Comparison of ENCODE assay signal across 12 cellular contexts in the genomic region with DNA sequence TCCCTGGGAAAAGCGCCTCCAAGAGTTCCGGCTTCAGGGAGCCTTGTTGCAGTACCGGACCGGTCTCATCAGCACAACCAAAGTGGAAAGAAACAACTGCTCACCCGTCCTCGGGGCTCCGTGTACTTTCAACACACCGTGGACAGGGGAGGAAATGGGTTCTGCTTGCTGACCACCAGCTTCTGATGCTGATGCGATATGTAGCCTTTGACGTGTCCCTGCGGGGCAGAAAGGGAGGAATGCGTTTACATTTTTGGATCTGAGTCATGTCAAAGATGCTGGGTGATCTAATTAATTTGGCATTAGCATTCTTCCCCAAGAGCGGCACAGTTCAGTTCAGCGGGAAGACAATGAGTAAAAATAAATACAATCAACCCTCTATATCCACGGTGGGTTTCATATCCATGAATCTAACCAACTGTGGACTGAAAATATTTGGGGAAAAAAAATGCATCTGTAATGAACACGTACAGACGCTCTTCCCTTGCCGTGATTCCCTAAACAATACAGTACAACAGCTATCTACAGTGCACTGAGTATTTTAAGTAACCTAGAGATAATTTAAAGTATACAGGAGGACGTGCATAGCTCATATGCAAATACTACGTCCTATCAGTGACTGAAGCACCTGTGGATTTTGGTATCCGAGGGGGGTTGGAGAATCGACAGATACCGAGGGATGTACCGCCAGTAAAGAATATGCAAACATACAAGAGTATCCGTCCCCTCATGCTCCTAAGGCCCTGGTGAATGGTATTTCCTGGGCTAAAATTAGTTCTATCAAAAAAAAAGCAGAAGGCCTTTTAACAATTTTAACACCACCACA. TPM values are rescaled to one million over a fixed set of nuclear protein-coding genes. Genes with fewer than 3 reads are reported as not detected.
DNase-seq lines count a peak whose midpoint lies in the region; TF ChIP-seq lines count a peak whose summit lies in the region.
"Had no signal": no experiment of that assay in that cellular context is flagged by ENCODE, and none has a peak within 500 bp of the region (broad histone marks: within the 10 kb centered on the region; RNA-seq: fewer than 3 reads in every experiment).

No MANE protein-coding gene starts in this region.

- no peaks in the 10 kb centered on the region for H3K9me3 Mint-ChIP-seq in activated T-cell treated with anti-CD3 and anti-CD28 coated beads, Interleukin-2, amount 50 U/mL, for 24 hours
- H3K9me3 Mint-ChIP-seq: activated T-helper 2 cell treated with anti-CD3 and anti-CD28 coated beads, Interferon-gamma antibody, Interleukin-2, Interleukin-4, amounts not matched to agents 10 μg/mL and 5 μg/mL and 100 μg/mL, durations not matched to agents 14 hours and 24 hours and 36 hours; stimulated activated naive B cell treated with anti-CD40 and anti-IgM and Interleukin-4, amounts not matched to agents 10 μg/mL and 1 μg/mL and 100 μg/mL, for 72 hours had no signal

- H3K36me3 ChIP-seq in SJSA1: peaks cover 77% of the 10 kb centered on the region
- peaks cover 5 to 94% (median 74%) of the 10 kb centered on the region in 6 donors for H3K36me3 ChIP-seq in spleen

- peak overlapping the region; percentile 38 for H3K27ac Mint-ChIP-seq in activated T-cell treated with anti-CD3 and anti-CD28 coated beads, Interleukin-2, amount 50 U/mL, for 24 hours
- H3K27ac Mint-ChIP-seq: activated T-helper 2 cell treated with anti-CD3 and anti-CD28 coated beads, Interferon-gamma antibody, Interleukin-2, Interleukin-4, amounts not matched to agents 10 μg/mL and 5 μg/mL and 100 μg/mL, durations not matched to agents 14 hours and 24 hours and 36 hours; stimulated activated naive B cell treated with anti-CD40 and anti-IgM and Interleukin-4, amounts not matched to agents 10 μg/mL and 1 μg/mL and 100 μg/mL, for 72 hours had no signal

- peaks cover 99% of the 10 kb centered on the region for H3K36me3 Mint-ChIP-seq in activated T-cell treated with anti-CD3 and anti-CD28 coated beads, Interleukin-2, amount 50 U/mL, for 24 hours (ENCODE audit: low read depth)

- H3K9me3 ChIP-seq in SJSA1 (replicated peaks) (no peaks in the 10 kb centered on the region), spleen (no peaks in the 10 kb centered on the region)
- H3K9me3 ChIP-seq: left lung had no signal

- peak overlapping the region; percentile 25 for H3K4me3 ChIP-seq in SJSA1
- no peak overlapping the region for H3K4me3 ChIP-seq in fibroblast of pulmonary artery (replicated peaks; ENCODE audit: low read depth, low read length)
- H3K4me3 ChIP-seq in retinal pigment epithelial cell (ENCODE audit: low read length): no peak overlapping the region
- no peak overlapping the region for H3K4me3 ChIP-seq in spleen
- H3K4me3 ChIP-seq: left lung had no signal

- H3K27me3 Mint-ChIP-seq in activated T-cell treated with anti-CD3 and anti-CD28 coated beads, Interleukin-2, amount 50 U/mL, for 24 hours: no peaks in the 10 kb centered on the region
- H3K27me3 Mint-ChIP-seq: stimulated activated naive B cell treated with anti-CD40 and anti-IgM and Interleukin-4, amounts not matched to agents 10 μg/mL and 1 μg/mL and 100 μg/mL, for 72 hours had no signal

- H3K4me1 ChIP-seq in SJSA1 (replicated peaks): peaks cover 66% of the 10 kb centered on the region
- peaks cover 0 to 40% (median 21%) of the 10 kb centered on the region in 6 donors for H3K4me1 ChIP-seq in spleen
- H3K4me1 ChIP-seq: left lung had no signal

- no peak for TF ChIP-seq POLR2A in spleen (IDR thresholded peaks at IDR 0.05)

- no peak for DNase-seq in activated T-cell treated with anti-CD3 and anti-CD28 coated beads, Interleukin-2, amount 50 U/mL, for 24 hours
- DNase-seq in activated T-cell treated with anti-CD3 and anti-CD28 coated beads for 4 hours (no peak), SJSA1 (ENCODE audit: low read depth in 1 of 2, low spot score in 2 of 2) (peak; percentile 95), fibroblast of pulmonary artery (ENCODE audit: low read depth) (peak; percentile 89), retinal pigment epithelial cell (ENCODE audit: low read depth) (peak; percentile 56), KG1 (lab: John Stamatoyannopoulos, UW) (no peak), UCSD-AML1 (lab: John Stamatoyannopoulos, UW; ENCODE audit: unreplicated experiment) (no peak), spleen (no peak)
- DNase-seq: effector CD8-positive, alpha-beta T cell; left lung; stimulated activated naive B cell treated with anti-CD40 and anti-IgM and Interleukin-4, amounts not matched to agents 10 μg/mL and 1 μg/mL and 100 μg/mL, for 72 hours had no signal

- intact Hi-C loops in spleen (cut with DNase I; ENCODE audit: low total_unique reads): no loop called here

- H3K27me3 ChIP-seq in SJSA1 (replicated peaks) (no peaks in the 10 kb centered on the region), spleen (replicated peaks in 1 of 7) (no peaks in the 10 kb centered on the region)
- H3K27me3 ChIP-seq: left lung had no signal

- WGBS in spleen, 5 donors: 91 to 95% (median 93%) methylated on average over 25 of the region's 25 CpGs

- TF ChIP-seq CTCF in fibroblast of pulmonary artery (IDR thresholded peaks at IDR 0.05; ENCODE audit: low read length, missing control alignments) (no peak), retinal pigment epithelial cell (conservative IDR thresholded peaks at IDR 0.05; ENCODE audit: low read depth, low read length) (no peak), spleen (IDR thresholded peaks at IDR 0.05 in 8 of 11, conservative IDR thresholded peaks at IDR 0.05 in 3 of 11) (no peak)

- H3K4me1 Mint-ChIP-seq in activated T-cell treated with anti-CD3 and anti-CD28 coated beads, Interleukin-2, amount 50 U/mL, for 24 hours (ENCODE audit: low read depth): peaks cover 47% of the 10 kb centered on the region

- H3K27ac ChIP-seq in SJSA1 (peak overlapping the region; percentile 88), spleen (peak overlapping the region in 1 of 8 donors; percentile 41)
- H3K27ac ChIP-seq: left lung had no signal

- no peak overlapping the region for H3K4me3 Mint-ChIP-seq in activated T-cell treated with anti-CD3 and anti-CD28 coated beads, Interleukin-2, amount 50 U/mL, for 24 hours
- H3K4me3 Mint-ChIP-seq: stimulated activated naive B cell treated with anti-CD40 and anti-IgM and Interleukin-4, amounts not matched to agents 10 μg/mL and 1 μg/mL and 100 μg/mL, for 72 hours had no signal

RNA-seq across cellular contexts. Expression of a gene that starts 19.8 kb away (rescaled TPM):
- not detected in 2 replicates for total RNA-seq in SJSA1 (2014; rRNA removed; shearing (Covaris generic))
- total RNA-seq in spleen: not detected
- under 1 TPM in 1 of 3 donors, not detected in 2; 0.11 TPM for polyA plus RNA-seq in spleen
- total RNA-seq: activated T-helper 2 cell treated with anti-CD3 and anti-CD28 coated beads, Interferon-gamma antibody, Interleukin-2, Interleukin-4, amounts not matched to agents 10 μg/mL and 5 μg/mL and 100 μg/mL, durations not matched to agents 14 hours and 24 hours and 36 hours; left lung had no signal

RNA-seq across cellular contexts. Expression of a gene that starts 30.2 kb away (rescaled TPM):
- 108 and 126 TPM in 2 replicates for total RNA-seq in SJSA1 (2014; rRNA removed; shearing (Covaris generic))
- total RNA-seq in spleen: 10 to 100 TPM; 38.4 to 71.0 (median 49.9) TPM
- 10 to 100 TPM; 34.3 to 45.6 (median 41.2) TPM for polyA plus RNA-seq in spleen

RNA-seq across cellular contexts. Expression of a gene that starts 31.1 kb away (rescaled TPM):
- total RNA-seq in SJSA1 (2014; rRNA removed; shearing (Covaris generic)): 74.7 and 145 TPM in 2 replicates
- total RNA-seq in spleen: 10 to 100 TPM; 54.8 to 99.3 (median 70.1) TPM
- 10 to 100 TPM; 24.4 to 35.6 (median 34.7) TPM for polyA plus RNA-seq in spleen

RNA-seq across cellular contexts. Expression of a gene that starts 55.7 kb away (rescaled TPM):
- 3.9 and 4.8 TPM in 2 replicates for total RNA-seq in SJSA1 (2014; rRNA removed; shearing (Covaris generic))
- 1 to 10 TPM; 1.6 to 6.4 (median 3.0) TPM for total RNA-seq in spleen
- polyA plus RNA-seq in spleen: 1 to 10 TPM; 1.8 to 4.2 (median 2.0) TPM
- total RNA-seq: activated T-helper 2 cell treated with anti-CD3 and anti-CD28 coated beads, Interferon-gamma antibody, Interleukin-2, Interleukin-4, amounts not matched to agents 10 μg/mL and 5 μg/mL and 100 μg/mL, durations not matched to agents 14 hours and 24 hours and 36 hours had no signal

Comparison
In these comparisons a context has a peak if more than half of its experiments do, and no peak if none do; other contexts are left out.
1. DNase-seq: peak in SJSA1 (2 of 2), fibroblast of pulmonary artery (single experiment) and retinal pigment epithelial cell (single experiment); none in activated T-cell treated with anti-CD3 and anti-CD28 coated beads, Interleukin-2, amount 50 U/mL, for 24 hours (single experiment), activated T-cell treated with anti-CD3 and anti-CD28 coated beads for 4 hours (single experiment), KG1 (single experiment), UCSD-AML1 (single experiment) and spleen (single experiment).